ENCODE assay signal across 8 cellular contexts in genomic region chr5:1511651-1512540, GRCh38. TPM values are rescaled to one million over a fixed set of nuclear protein-coding genes. Genes with fewer than 3 reads are reported as not detected.
DNase-seq lines count a peak whose midpoint lies in the region; ATAC-seq and TF ChIP-seq lines count a peak whose summit lies in the region.

No MANE protein-coding gene starts in this region.

- peaks cover 92% of the 10 kb centered on the region for H3K79me2 ChIP-seq in PC-3 (ENCODE audit: low read length)

- H3K9me3 ChIP-seq in PC-3 (ENCODE audit: low read length) (no peaks in the 10 kb centered on the region), psoas muscle (no peaks in the 10 kb centered on the region)

- no peak overlapping the region for H3K4me3 ChIP-seq in PC-3 (ENCODE audit: low read length)
- no peak overlapping the region for H3K4me3 ChIP-seq in psoas muscle

- no peak overlapping the region for H3K27ac Mint-ChIP-seq in activated T-cell treated with anti-CD3 and anti-CD28 coated beads, Interleukin-2, amount 50 U/mL, for 72 hours

- peaks cover 13% of the 10 kb centered on the region for H3K4me1 Mint-ChIP-seq in activated T-cell treated with anti-CD3 and anti-CD28 coated beads, Interleukin-2, amount 50 U/mL, for 72 hours (ENCODE audit: low read depth)

- peaks cover 29% of the 10 kb centered on the region for H4K20me1 ChIP-seq in PC-3 (ENCODE audit: low read length)

- H3K36me3 ChIP-seq in PC-3 (ENCODE audit: low read depth, low read length) (peaks cover 46% of the 10 kb centered on the region), psoas muscle (ENCODE audit: insufficient read depth in 1 of 2, low read depth in 1 of 2) (no peaks in the 10 kb centered on the region)

- peak overlapping the region; percentile 71 for H3K27ac ChIP-seq in PC-3 (ENCODE audit: low read length)
- H3K27ac ChIP-seq in psoas muscle: no peak overlapping the region

- no peaks in the 10 kb centered on the region for H3K9me2 ChIP-seq in PC-3 (replicated peaks; ENCODE audit: low read length)

- H3K27me3 ChIP-seq in PC-3 (ENCODE audit: low read length) (no peaks in the 10 kb centered on the region), psoas muscle (ENCODE audit: insufficient read depth in 3 of 3, low read length in 2 of 3) (no peaks in the 10 kb centered on the region)

- no peaks in the 10 kb centered on the region for H3F3A ChIP-seq in PC-3 (ENCODE audit: low read length, unreplicated experiment)

- CTCF ChIA-PET in PC-3 (lab: Charles Lee): interaction anchor here (0.6 to 1.4 kb wide), 6 partner anchors 9 to 139 kb away, joined by 3 to 5 read pairs (median 3); no protein-coding TSS in a partner anchor

- H3K9me3 Mint-ChIP-seq in activated T-cell treated with anti-CD3 and anti-CD28 coated beads, Interleukin-2, amount 50 U/mL, for 72 hours: no peaks in the 10 kb centered on the region

- 78 to 80% (median 78%) methylated on average over 21 of the region's 21 CpGs for WGBS in psoas muscle, 3 donors

- peaks cover 0 to 2% of the 10 kb centered on the region in 2 donors for H3K36me3 Mint-ChIP-seq in activated T-cell treated with anti-CD3 and anti-CD28 coated beads, Interleukin-2, amount 50 U/mL, for 72 hours (ENCODE audit: insufficient read depth in 2 of 2)

- POLR2A ChIA-PET in PC-3 (lab: Charles Lee; ENCODE audit: unreplicated experiment): interaction anchor here (0.6 kb wide), 1 partner anchor 31 kb away, joined by 6 read pairs; no protein-coding TSS in a partner anchor

- H3K4me2 ChIP-seq in PC-3 (ENCODE audit: low read length): peak overlapping the region; percentile 10; the same call in 1 of the 2 replicates

- no peaks in the 10 kb centered on the region for H3K27me3 Mint-ChIP-seq in activated T-cell treated with anti-CD3 and anti-CD28 coated beads, Interleukin-2, amount 50 U/mL, for 72 hours (ENCODE audit: low read depth)

- H3K4me1 ChIP-seq in PC-3 (ENCODE audit: insufficient read depth, low read length) (peaks cover 46% of the 10 kb centered on the region), psoas muscle (no peaks in the 10 kb centered on the region)

- TF ChIP-seq CTCF in PC-3 (conservative IDR thresholded peaks at IDR 0.05; ENCODE audit: low read depth, low read length) (peak; percentile 64), psoas muscle (IDR thresholded peaks at IDR 0.05) (no peak)

- ATAC-seq in activated T-cell treated with anti-CD3 and anti-CD28 coated beads, Interleukin-2, amount 50 U/mL, for 72 hours (replicated peaks in 1 of 2): no peak
- ATAC-seq in PC-3 (peak; percentile 57), psoas muscle (no peak)

- intact Hi-C loops in PC-3 (cut with micrococcal nuclease) (no loop called here), psoas muscle (cut with DNase I) (no loop called here)

- peak; percentile 13 to 15 for DNase-seq in activated T-cell treated with anti-CD3 and anti-CD28 coated beads, Interleukin-2, amount 50 U/mL, for 48 hours
- DNase-seq in activated T-cell treated with anti-CD3 and anti-CD28 coated beads, Interleukin-2, amount 50 U/mL, for 72 hours: no peak
- DNase-seq in PC-3 (peak; percentile 67), fibroblast of peridontal ligament (ENCODE audit: extremely low read depth) (peak; percentile 40), psoas muscle (peak; percentile 3 to 40), HPDE6-E6E7 (ENCODE audit: extremely low spot score) (no peak), medulla oblongata (ENCODE audit: extremely low spot score) (no peak), cortex of kidney (lab: John Stamatoyannopoulos, UW) (no peak)

- BruUV-seq in PC-3 (replicated peaks; lab: Mats Ljungman, UMichigan): no TSS peak

- peak overlapping the region; percentile 45 for H3K9ac ChIP-seq in PC-3 (ENCODE audit: low read length)

- no peak overlapping the region for H3K4me3 Mint-ChIP-seq in activated T-cell treated with anti-CD3 and anti-CD28 coated beads, Interleukin-2, amount 50 U/mL, for 72 hours

- no peak overlapping the region for H2AFZ ChIP-seq in PC-3 (ENCODE audit: low read length)

RNA-seq across cellular contexts. Expression of gene LPCAT1, which starts 11.9 kb away (rescaled TPM):
- 10 to 100 TPM; 31.3 to 37.7 TPM for total RNA-seq in activated T-cell treated with anti-CD3 and anti-CD28 coated beads, Interleukin-2, amount 50 U/mL, for 72 hours
- total RNA-seq in PC-3 (2014; rRNA removed) (121 and 144 TPM in 2 replicates), psoas muscle (1 to 10 TPM; 4.7 to 6.2 (median 6.1) TPM)
- polyA plus RNA-seq in psoas muscle: 1 to 10 TPM; 2.4 to 4.2 (median 3.4) TPM

Comparison
In these comparisons a context has a peak if more than half of its experiments do, and no peak if none do; other contexts are left out.
1. DNase-seq: peak in activated T-cell treated with anti-CD3 and anti-CD28 coated beads, Interleukin-2, amount 50 U/mL, for 48 hours (2 of 2), PC-3 (single experiment), fibroblast of peridontal ligament (single experiment) and psoas muscle (2 of 2); none in activated T-cell treated with anti-CD3 and anti-CD28 coated beads, Interleukin-2, amount 50 U/mL, for 72 hours (0 of 2), HPDE6-E6E7 (single experiment), medulla oblongata (single experiment) and cortex of kidney (single experiment).
2. RNA of gene LPCAT1, which starts 11.9 kb away (total RNA-seq): 121 to 144 TPM in PC-3 and 31.3 to 37.7 TPM in activated T-cell treated with anti-CD3 and anti-CD28 coated beads, Interleukin-2, amount 50 U/mL, for 72 hours; 4.7 to 6.2 TPM in psoas muscle; every median in the first group is over 4 times any median in the second.